Comparison of ENCODE assay signal across 8 cellular contexts in the genomic region with DNA sequence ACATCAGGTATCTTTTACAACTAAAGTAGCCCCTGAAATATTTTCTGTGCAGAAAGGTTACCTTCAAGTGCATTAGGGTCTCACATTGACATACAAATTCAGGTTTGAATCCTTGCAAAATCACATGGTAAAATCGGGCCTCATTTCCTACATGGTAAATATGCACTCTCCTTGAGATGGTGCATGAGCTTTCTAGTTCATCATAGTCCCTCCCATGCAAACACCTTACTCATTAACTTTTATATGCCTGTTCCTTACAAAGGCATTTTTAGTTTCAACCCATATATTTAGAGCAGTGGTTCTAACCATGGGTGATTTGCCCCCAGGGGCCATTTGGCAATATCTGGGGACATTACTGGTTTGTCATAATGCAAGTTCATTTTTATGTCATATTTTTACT. TPM values are rescaled to one million over a fixed set of nuclear protein-coding genes. Genes with fewer than 3 reads are reported as not detected.
"Had no signal": no experiment of that assay in that cellular context is flagged by ENCODE, and none has a peak within 500 bp of the region (broad histone marks: within the 10 kb centered on the region; RNA-seq: fewer than 3 reads in every experiment).

No MANE protein-coding gene starts in this region.

- H3K36me3 Mint-ChIP-seq: IgD-negative memory B cell had no signal

- H3K4me1 Mint-ChIP-seq: IgD-negative memory B cell had no signal

- H3K36me3 ChIP-seq: HAP-1 had no signal

- H3K27me3 Mint-ChIP-seq: IgD-negative memory B cell had no signal

- H2AFZ ChIP-seq: GM23248 had no signal

- H3K9me3 ChIP-seq: HAP-1 had no signal

- H3K9me3 Mint-ChIP-seq: HFFc6, IgD-negative memory B cell had no signal

- H3K4me3 Mint-ChIP-seq: HFFc6, IgD-negative memory B cell had no signal

- H3K27ac Mint-ChIP-seq: HFFc6, IgD-negative memory B cell had no signal

- DNase-seq: GM23248, GOT3, H7, HFFc6 had no signal

- H3K27ac ChIP-seq: GM23248, HL-60 had no signal

- H3K4me3 ChIP-seq: GM23248, HAP-1 had no signal

RNA-seq across cellular contexts. Expression of a gene that starts 37.2 kb away (rescaled TPM):
- total RNA-seq: HepG2 had no signal
